In genomic region chr9:37126214-37126788, GRCh38 we compare ENCODE assay signal across 1 cellular context.
A peak's percentile ranks its signal among the peaks of the same experiment; 100 is the strongest.
TF ChIP-seq lines count a peak whose summit lies in the region.

No MANE protein-coding gene starts in this region.

TF ChIP-seq in K562, 482 proteins besides CTCF, POLR2A, EP300 and RAD21 (continues in another document):
- TF ChIP-seq FOXK1 (CRISPR knock-in tag; IDR thresholded peaks at IDR 0.05; ENCODE audit: borderline replicate concordance): no peak
- no peak for TF ChIP-seq CREB1 (IDR thresholded peaks at IDR 0.05)
- TF ChIP-seq CREB1 (CRISPR knock-in tag; IDR thresholded peaks at IDR 0.05): no peak
- TF ChIP-seq NFRKB (IDR thresholded peaks at IDR 0.05; ENCODE audit: low read depth): no peak
- TF ChIP-seq BRF1 (IDR thresholded peaks at IDR 0.05; ENCODE audit: borderline replicate concordance, extremely low read depth, insufficient read length): no peak
- peak; percentile 46; the same call in 1 of the 2 replicates for TF ChIP-seq JUN (IDR thresholded peaks at IDR 0.05; ENCODE audit: borderline replicate concordance, low read depth, low read length)
- no peak for TF ChIP-seq JUN (CRISPR knock-in tag; IDR thresholded peaks at IDR 0.05; ENCODE audit: borderline replicate concordance)
- TF ChIP-seq HDGF (IDR thresholded peaks at IDR 0.05): no peak
- TF ChIP-seq NFXL1 (CRISPR knock-in tag; IDR thresholded peaks at IDR 0.05): no peak
- no peak for TF ChIP-seq ZNF507 (tag; conservative IDR thresholded peaks at IDR 0.05)
- TF ChIP-seq PHF21A (IDR thresholded peaks at IDR 0.05; ENCODE audit: borderline replicate concordance, low read depth): no peak
- TF ChIP-seq U2AF1 (optimal IDR thresholded peaks at IDR 0.05; ENCODE audit: low read depth, low read length): no peak
- TF ChIP-seq ZNF57 (CRISPR knock-in tag; IDR thresholded peaks at IDR 0.05): no peak
- TF ChIP-seq ZFP1 (CRISPR knock-in tag; IDR thresholded peaks at IDR 0.05): no peak
- no peak for TF ChIP-seq THRB (CRISPR knock-in tag; conservative IDR thresholded peaks at IDR 0.05)
- no peak for TF ChIP-seq HMG20A (CRISPR knock-in tag; conservative IDR thresholded peaks at IDR 0.05)
- no peak for TF ChIP-seq NR2C2 (CRISPR knock-in tag; IDR thresholded peaks at IDR 0.05)
- peak; percentile 73 for TF ChIP-seq NR2C2 (tag; IDR thresholded peaks at IDR 0.05)
- no peak for TF ChIP-seq ZNF75A (CRISPR knock-in tag; IDR thresholded peaks at IDR 0.05)
- TF ChIP-seq ESRRB (CRISPR knock-in tag; IDR thresholded peaks at IDR 0.05; ENCODE audit: borderline replicate concordance): no peak
- TF ChIP-seq ZMIZ1 (IDR thresholded peaks at IDR 0.05; ENCODE audit: low read depth in 2 of 2, low read length in 2 of 2): no peak
- TF ChIP-seq ASH1L (IDR thresholded peaks at IDR 0.05; ENCODE audit: borderline replicate concordance, low read depth, partially characterized antibody): no peak
- no peak for TF ChIP-seq CREBBP (IDR thresholded peaks at IDR 0.05; ENCODE audit: low read depth, low read length)
- no peak for TF ChIP-seq XRCC5 (IDR thresholded peaks at IDR 0.05; ENCODE audit: low read depth, low read length)
- no peak for TF ChIP-seq MCM7 (IDR thresholded peaks at IDR 0.05)
- TF ChIP-seq SMARCE1 (IDR thresholded peaks at IDR 0.05): peak; percentile 72; the same call in 1 of the 2 replicates
- no peak for TF ChIP-seq TFAM (CRISPR knock-in tag; conservative IDR thresholded peaks at IDR 0.05)
- TF ChIP-seq JUNB (CRISPR knock-in tag; conservative IDR thresholded peaks at IDR 0.05): peak; percentile 95
- TF ChIP-seq CHD7 (IDR thresholded peaks at IDR 0.05; ENCODE audit: low read depth, low read length): no peak
- no peak for TF ChIP-seq MYC (IDR thresholded peaks at IDR 0.05; ENCODE audit: low read depth, low read length)
- TF ChIP-seq MYC (CRISPR knock-in tag; IDR thresholded peaks at IDR 0.05; ENCODE audit: borderline replicate concordance, low read depth): no peak
- TF ChIP-seq ATF6 (CRISPR knock-in tag; IDR thresholded peaks at IDR 0.05): no peak
- TF ChIP-seq ZNF12 (CRISPR knock-in tag; IDR thresholded peaks at IDR 0.05): no peak
- no peak for TF ChIP-seq ETV6 (IDR thresholded peaks at IDR 0.05; ENCODE audit: borderline replicate concordance in 1 of 2, low read depth in 2 of 2, low read length in 1 of 2)
- no peak for TF ChIP-seq ETV6 (CRISPR knock-in tag; IDR thresholded peaks at IDR 0.05; ENCODE audit: borderline replicate concordance)
- TF ChIP-seq ZNF551 (CRISPR knock-in tag; IDR thresholded peaks at IDR 0.05): no peak
- TF ChIP-seq ATF1 (CRISPR knock-in tag; IDR thresholded peaks at IDR 0.05): no peak
- TF ChIP-seq ATF1 (tag; IDR thresholded peaks at IDR 0.05): peak; percentile 61; the same call in 1 of the 2 replicates
- peak; percentile 60 for TF ChIP-seq CREM (IDR thresholded peaks at IDR 0.05; ENCODE audit: low read depth)
- TF ChIP-seq STAT6 (CRISPR knock-in tag; IDR thresholded peaks at IDR 0.05): no peak
- peak; percentile 91 for TF ChIP-seq ATF7 (IDR thresholded peaks at IDR 0.05)
- TF ChIP-seq POLR3A (IDR thresholded peaks at IDR 0.05; ENCODE audit: borderline replicate concordance, extremely low read depth, insufficient read depth, insufficient read length): no peak
- no peak for TF ChIP-seq PHB (CRISPR knock-in tag; IDR thresholded peaks at IDR 0.05)
- TF ChIP-seq ZNF263 (CRISPR knock-in tag; IDR thresholded peaks at IDR 0.05; ENCODE audit: borderline replicate concordance): no peak
- peak; percentile 91 for TF ChIP-seq JUND (IDR thresholded peaks at IDR 0.05; ENCODE audit: borderline replicate concordance, low read depth, low read length)
- TF ChIP-seq JUND (tag; IDR thresholded peaks at IDR 0.05; ENCODE audit: borderline replicate concordance, low read depth, low read length): peak; percentile 95
- TF ChIP-seq E2F4 (CRISPR knock-in tag; IDR thresholded peaks at IDR 0.05; ENCODE audit: low read depth): no peak
